23 cellular contexts compared by ENCODE assay signal in the genomic region with DNA sequence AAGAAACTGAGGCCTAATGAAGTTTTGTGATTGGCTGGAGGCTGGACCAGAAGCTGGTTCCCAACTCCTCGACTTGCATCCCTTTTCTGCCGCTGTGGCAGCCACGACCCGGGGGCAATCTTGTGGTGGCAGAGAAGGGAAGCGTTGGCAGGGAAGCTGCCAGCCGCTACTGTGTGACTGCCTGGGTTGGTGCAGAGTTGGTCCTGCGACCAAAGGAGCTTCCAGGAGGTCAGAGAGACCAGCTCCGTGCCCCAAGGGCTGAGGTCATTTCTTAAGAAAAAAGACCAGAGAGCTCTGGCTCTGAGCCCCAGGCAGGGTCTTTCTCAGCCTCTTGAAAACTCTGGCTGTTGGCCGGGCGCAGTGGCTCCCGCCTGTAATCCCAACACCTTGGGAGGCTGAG. TPM values are rescaled to one million over a fixed set of nuclear protein-coding genes. Genes with fewer than 3 reads are reported as not detected.
"Had no signal": no experiment of that assay in that cellular context is flagged by ENCODE, and none has a peak within 500 bp of the region (broad histone marks: within the 10 kb centered on the region; RNA-seq: fewer than 3 reads in every experiment).

No MANE protein-coding gene starts in this region.

- H3K9me3 ChIP-seq: SJSA1, SK-N-SH had no signal

- H3K27ac ChIP-seq: PC-9, SJSA1 had no signal

- H3K4me2 ChIP-seq: PC-9, SK-N-SH had no signal

- H3K36me3 ChIP-seq: SJSA1 had no signal

- FAIRE-seq: RCC 7860, TTC549 had no signal

- H3K4me3 ChIP-seq: PC-9, SJSA1 had no signal

- DNase-seq: activated CD4-positive, alpha-beta T cell treated with anti-CD3 and anti-CD28 coated beads for 36 hours; activated CD4-positive, alpha-beta T cell treated with anti-CD3 and anti-CD28 coated beads, Interleukin-2, amount 10 ng/mL, durations not matched to agents 7 days and 5 days; activated CD4-positive, alpha-beta T cell treated with anti-CD3 and anti-CD28 coated beads, Interleukin-2, amount 50 U/mL, for 48 hours; activated CD8-positive, alpha-beta T cell treated with anti-CD3 and anti-CD28 coated beads, Interleukin-2, amount 10 ng/mL, durations not matched to agents 7 days and 5 days; activated gamma-delta T cell; activated naive CD4-positive, alpha-beta T cell treated with Interleukin-2 at 50 U/mL for 16 hours; activated naive CD8-positive, alpha-beta T cell treated with anti-CD3 and anti-CD28 coated beads, Interleukin-2, amount 10 ng/mL, durations not matched to agents 7 days and 5 days; activated T-cell treated with anti-CD3 and anti-CD28 coated beads, Interleukin-2, amount 50 U/mL, for 24 hours; central memory CD4-positive, alpha-beta T cell; NCI-H1105 treated with DMSO at 0.1 percent for 48 hours; NCI-H1694 treated with DMSO at 0.1 percent for 48 hours; NCI-H2029; NCI-H345; NCI-H524 treated with DMSO at 0.1 percent for 48 hours; PC-9; SHP77 treated with DMSO at 0.1 percent for 48 hours; SK-N-SH had no signal

- H2AFZ ChIP-seq: PC-9 had no signal

- ATAC-seq: activated CD4-positive, alpha-beta T cell treated with anti-CD3 and anti-CD28 coated beads for 36 hours; activated CD8-positive, alpha-beta T cell treated with anti-CD3 and anti-CD28 coated beads, Interleukin-2, amount 10 ng/mL, durations not matched to agents 7 days and 5 days had no signal

- H3K27me3 ChIP-seq: SJSA1 had no signal

- H3K9ac ChIP-seq: SK-N-SH had no signal

RNA-seq across cellular contexts. Expression of a gene that starts 47.2 kb away (rescaled TPM):
- total RNA-seq: bronchial epithelial cell, M059J, NCI-H460, PC-9, SJSA1 had no signal
- polyA plus RNA-seq: SK-N-SH had no signal
